In the genomic region with DNA sequence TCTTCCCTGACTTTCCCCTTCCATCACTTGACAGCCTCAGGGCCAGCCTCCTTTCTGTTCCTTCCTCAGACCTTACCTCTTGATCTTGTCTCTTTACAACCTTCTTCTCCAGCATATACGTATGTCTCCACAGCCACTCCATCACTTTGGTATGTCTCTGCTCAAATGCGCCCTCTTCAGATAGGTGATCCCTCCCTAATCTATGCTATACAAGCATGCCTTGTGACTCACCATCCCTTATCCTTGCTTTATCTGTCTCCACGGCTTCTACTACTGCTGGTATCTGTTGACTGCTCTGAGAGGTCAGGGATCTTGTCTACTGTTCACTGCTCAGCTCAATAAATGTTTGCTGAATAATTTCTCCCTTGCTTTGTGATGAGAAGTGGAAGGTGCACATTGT, we compare ENCODE assay signal across 12 cellular contexts. TPM values are rescaled to one million over a fixed set of nuclear protein-coding genes. Genes with fewer than 3 reads are reported as not detected.
A peak's percentile ranks its signal among the peaks of the same experiment; 100 is the strongest.
DNase-seq lines count a peak whose midpoint lies in the region; ATAC-seq, FAIRE-seq and TF ChIP-seq lines count a peak whose summit lies in the region.
"Had no signal": no experiment of that assay in that cellular context is flagged by ENCODE, and none has a peak within 500 bp of the region (broad histone marks: within the 10 kb centered on the region; RNA-seq: fewer than 3 reads in every experiment).

No MANE protein-coding gene starts in this region.

- no peak overlapping the region for H4K5ac ChIP-seq in H1 (ENCODE audit: insufficient read length, low read depth, low read length)

- H4K8ac ChIP-seq in H1 (ENCODE audit: extremely low read depth, insufficient read depth, low read length) = no peak overlapping the region

- no peak overlapping the region for H2BK120ac ChIP-seq in H1 (replicated peaks; ENCODE audit: low read depth, low read length)

- H3K4me1 ChIP-seq in OCI-LY3 (ENCODE audit: low read length) = peaks cover 17% of the 10 kb centered on the region
- H3K4me1 ChIP-seq in H1 (replicated peaks in 1 of 4; ENCODE audit: control insufficient read depth in 3 of 4, insufficient read depth in 4 of 4, low read length in 3 of 4) = no peaks in the 10 kb centered on the region

- no peaks in the 10 kb centered on the region for H3K9me3 ChIP-seq in OCI-LY3 (ENCODE audit: insufficient read depth, low read length)
- H3K9me3 ChIP-seq in H1 (ENCODE audit: insufficient read depth in 2 of 2, low read depth in 1 of 2, low read length in 1 of 2) = no peaks in the 10 kb centered on the region

- no peak overlapping the region for H2BK20ac ChIP-seq in H1 (ENCODE audit: low read length)

- TF ChIP-seq POLR2A in H1 (IDR thresholded peaks at IDR 0.05; ENCODE audit: control extremely low read depth in 1 of 2, low read depth in 2 of 2, low read length in 2 of 2) = no peak

- H3K4me3 ChIP-seq in OCI-LY3 (ENCODE audit: low read length) (no peak overlapping the region), H1 (ENCODE audit: extremely low read depth in 1 of 4, insufficient read depth in 2 of 4, low read depth in 3 of 4, low read length in 4 of 4) (no peak overlapping the region)

- H3K79me2 ChIP-seq in OCI-LY3 (ENCODE audit: low read length) (peaks cover 96% of the 10 kb centered on the region), H1 (ENCODE audit: control insufficient read depth in 1 of 2, insufficient read depth in 2 of 2, low read length in 2 of 2) (no peaks in the 10 kb centered on the region)

- H4K20me1 ChIP-seq in OCI-LY3 (ENCODE audit: insufficient read depth, low read length) (peaks cover 49% of the 10 kb centered on the region), H1 (replicated peaks in 1 of 2; ENCODE audit: control insufficient read depth in 1 of 2, insufficient read depth in 2 of 2, low read length in 2 of 2) (no peaks in the 10 kb centered on the region)

- no peak overlapping the region for H3K14ac ChIP-seq in H1 (ENCODE audit: insufficient read length)

- H3K23me2 ChIP-seq in H1 (ENCODE audit: low read depth, low read length) = no peaks in the 10 kb centered on the region

- peaks cover 87% of the 10 kb centered on the region for H3K4me1 Mint-ChIP-seq in activated T-cell treated with anti-CD3 and anti-CD28 coated beads, Interleukin-2, amount 50 U/mL, for 24 hours (ENCODE audit: low read depth)
- peaks cover 53 to 78% of the 10 kb centered on the region in 2 donors for H3K4me1 Mint-ChIP-seq in stimulated activated naive B cell treated with anti-CD40 and anti-IgM and Interleukin-4, amounts not matched to agents 10 μg/mL and 1 μg/mL and 100 μg/mL, for 72 hours

- H3K9ac ChIP-seq in OCI-LY3 (ENCODE audit: low read length) = no peak overlapping the region
- H3K9ac ChIP-seq in H1 (replicated peaks in 1 of 4; ENCODE audit: extremely low read depth in 1 of 4, low read depth in 3 of 4, low read length in 3 of 4) = no peak overlapping the region

- H3K56ac ChIP-seq in H1 (replicated peaks; ENCODE audit: insufficient read length, low read depth, low read length) = no peak overlapping the region

- H2AK5ac ChIP-seq in H1 (ENCODE audit: low read depth, low read length) = no peak overlapping the region

- no peak overlapping the region for H3K27ac ChIP-seq in OCI-LY3 (ENCODE audit: low read length)
- H3K27ac ChIP-seq in H1 (ENCODE audit: low read depth, low read length) = no peak overlapping the region

- peak in 1 of 2 experiments; percentile 21; a peak in 3 of 4 replicates for TF ChIP-seq RAD21 in H1 (IDR thresholded peaks at IDR 0.05 in 1 of 2, conservative IDR thresholded peaks at IDR 0.05 in 1 of 2; ENCODE audit: low read depth in 2 of 2, low read length in 2 of 2)

- H4K91ac ChIP-seq in H1 (replicated peaks; ENCODE audit: insufficient read length, low read length) = no peak overlapping the region

- peaks cover 23% of the 10 kb centered on the region for H3K9me3 Mint-ChIP-seq in activated T-cell treated with anti-CD3 and anti-CD28 coated beads, Interleukin-2, amount 50 U/mL, for 24 hours
- peaks cover 10 to 13% of the 10 kb centered on the region in 2 donors for H3K9me3 Mint-ChIP-seq in stimulated activated naive B cell treated with anti-CD40 and anti-IgM and Interleukin-4, amounts not matched to agents 10 μg/mL and 1 μg/mL and 100 μg/mL, for 72 hours

- no peaks in the 10 kb centered on the region for H3K27me3 Mint-ChIP-seq in activated T-cell treated with anti-CD3 and anti-CD28 coated beads, Interleukin-2, amount 50 U/mL, for 24 hours
- H3K27me3 Mint-ChIP-seq in stimulated activated naive B cell treated with anti-CD40 and anti-IgM and Interleukin-4, amounts not matched to agents 10 μg/mL and 1 μg/mL and 100 μg/mL, for 72 hours = no peaks in the 10 kb centered on the region
- H3K27me3 Mint-ChIP-seq: activated B cell treated with CpG ODN at 0.5 μM for 24 hours had no signal

- H3K79me1 ChIP-seq in H1 (ENCODE audit: low read depth, low read length) = no peaks in the 10 kb centered on the region; the same call in 1 of the 2 replicates

- no peak overlapping the region for H3K4me3 Mint-ChIP-seq in activated T-cell treated with anti-CD3 and anti-CD28 coated beads, Interleukin-2, amount 50 U/mL, for 24 hours
- no peak overlapping the region for H3K4me3 Mint-ChIP-seq in stimulated activated naive B cell treated with anti-CD40 and anti-IgM and Interleukin-4, amounts not matched to agents 10 μg/mL and 1 μg/mL and 100 μg/mL, for 72 hours
- H3K4me3 Mint-ChIP-seq: activated B cell treated with CpG ODN at 0.5 μM for 24 hours had no signal

- WGBS in H1 (ENCODE audit: extremely low coverage in 1 of 2, insufficient coverage in 1 of 2, insufficient read length in 1 of 2, insufficient replicate concordance in 2 of 2, low coverage in 1 of 2, low lambda C conversion rate in 2 of 2, missing lambda C conversion rate in 1 of 2), 2 experiments = 66% methylated on average over 3 of the region's 3 CpGs; no CpG with 5 or more reads in 1 of the 2 experiments

- H3K27ac Mint-ChIP-seq in activated T-cell treated with anti-CD3 and anti-CD28 coated beads, Interleukin-2, amount 50 U/mL, for 24 hours = peak overlapping the region; percentile 2
- peak overlapping the region; percentile 14 for H3K27ac Mint-ChIP-seq in stimulated activated naive B cell treated with anti-CD40 and anti-IgM and Interleukin-4, amounts not matched to agents 10 μg/mL and 1 μg/mL and 100 μg/mL, for 72 hours
- H3K27ac Mint-ChIP-seq: activated B cell treated with CpG ODN at 0.5 μM for 24 hours had no signal

- H3K23ac ChIP-seq in H1 (ENCODE audit: insufficient read length) = no peak overlapping the region

- peaks cover 49% of the 10 kb centered on the region for H3K36me3 ChIP-seq in OCI-LY3 (replicated peaks; ENCODE audit: low read depth, low read length)
- H3K36me3 ChIP-seq in H1 (ENCODE audit: control insufficient read depth in 2 of 4, insufficient read depth in 4 of 4, low read length in 3 of 4) = no peaks in the 10 kb centered on the region

- no peak overlapping the region for H3K18ac ChIP-seq in H1 (ENCODE audit: extremely low read depth, low read length)

- TF ChIP-seq CTCF in OCI-LY3 (IDR thresholded peaks at IDR 0.05; ENCODE audit: low read depth, low read length) (peak; percentile 14; the same call in 1 of the 2 replicates), H1 (IDR thresholded peaks at IDR 0.05; ENCODE audit: control extremely low read depth in 1 of 3, insufficient read depth in 1 of 3, low read depth in 1 of 3, low read length in 3 of 3) (peak in 1 of 3 experiments; percentile 50; a peak in 1 of 4 replicates)

- H3K4ac ChIP-seq in H1 (replicated peaks; ENCODE audit: insufficient read length, low read depth, low read length) = no peak overlapping the region

- no peak overlapping the region for H2BK12ac ChIP-seq in H1 (ENCODE audit: low read depth, low read length)

- H3K27me3 ChIP-seq in OCI-LY3 (ENCODE audit: low read depth, low read length) (no peaks in the 10 kb centered on the region), H1 (replicated peaks in 1 of 4; ENCODE audit: control insufficient read depth in 3 of 4, extremely low read depth in 1 of 4, insufficient read depth in 3 of 4, low read length in 3 of 4) (no peaks in the 10 kb centered on the region)

- peak; percentile 28 for FAIRE-seq in H1 (lab: Jason Lieb, UNC)

- no peak overlapping the region for H2AFZ ChIP-seq in OCI-LY3 (ENCODE audit: low read depth, low read length)
- no peak overlapping the region for H2AFZ ChIP-seq in H1 (ENCODE audit: low read length)

- peaks cover 78% of the 10 kb centered on the region for H3K36me3 Mint-ChIP-seq in activated T-cell treated with anti-CD3 and anti-CD28 coated beads, Interleukin-2, amount 50 U/mL, for 24 hours (ENCODE audit: low read depth)
- peaks cover 56 to 75% of the 10 kb centered on the region in 2 donors for H3K36me3 Mint-ChIP-seq in stimulated activated naive B cell treated with anti-CD40 and anti-IgM and Interleukin-4, amounts not matched to agents 10 μg/mL and 1 μg/mL and 100 μg/mL, for 72 hours

- ATAC-seq in stimulated activated naive B cell treated with anti-CD40 and anti-IgM and Interleukin-4, amounts not matched to agents 10 μg/mL and 1 μg/mL and 100 μg/mL, for 72 hours (replicated peaks) = no peak

- POLR2A ChIA-PET in H1 (lab: Charles Lee; ENCODE audit: partially characterized antibody) = interaction anchor here (1.5 kb wide), 1 partner anchor 9 kb away, joined by 3 read pairs; the partner anchor contains the start of gene ARAP2

- no peak for DNase-seq in activated T-cell treated with anti-CD3 and anti-CD28 coated beads, Interleukin-2, amount 50 U/mL, for 24 hours
- DNase-seq in activated T-cell treated with anti-CD3 and anti-CD28 coated beads, Interleukin-2, amount 50 U/mL, for 48 hours = no peak
- DNase-seq in H1 (ENCODE audit: low read depth in 1 of 2, low spot score in 2 of 2) = no peak
- no peak for DNase-seq in stimulated activated naive B cell treated with anti-CD40 and anti-IgM and Interleukin-4, amounts not matched to agents 10 μg/mL and 1 μg/mL and 100 μg/mL, for 72 hours
- no peak for DNase-seq in NCI-H128 (lab: John Stamatoyannopoulos, UW; ENCODE audit: unreplicated experiment)
- no peak for DNase-seq in activated gamma-delta T cell (lab: John Stamatoyannopoulos, UW)
- DNase-seq in effector CD4-positive, alpha-beta T cell = no peak
- DNase-seq: activated B cell treated with CpG ODN at 0.5 μM for 24 hours; activated naive CD4-positive, alpha-beta T cell treated with anti-CD3 and anti-CD28 coated beads, Interleukin-2, amount 50 U/mL, for 16 hours; NCI-H1417 had no signal

- no peak overlapping the region for H3K4me2 ChIP-seq in OCI-LY3 (ENCODE audit: low read length)
- H3K4me2 ChIP-seq in H1 (ENCODE audit: insufficient read depth in 1 of 2, low read depth in 2 of 2, low read length in 2 of 2) = no peak overlapping the region

- TF ChIP-seq EP300 in H1 (IDR thresholded peaks at IDR 0.05; ENCODE audit: borderline replicate concordance in 1 of 2, low read depth in 2 of 2, low read length in 2 of 2) = no peak

- H2BK5ac ChIP-seq in H1 (ENCODE audit: low read depth, low read length) = no peak overlapping the region

- CTCF ChIA-PET in H1 (lab: Charles Lee; ENCODE audit: partially characterized antibody) = interaction anchor here (1.0 kb wide), 1 partner anchor 23 kb away, joined by 3 read pairs; no protein-coding TSS in a partner anchor

- no peak overlapping the region for H2BK15ac ChIP-seq in H1 (ENCODE audit: low read length)

RNA-seq across cellular contexts. Expression of gene ARAP2, which starts 9.0 kb away (rescaled TPM):
- 0.96 and 2.3 TPM in 2 replicates for total RNA-seq in H1 (2021; fragmentation: NEBNext Ultra II Directional; extraction: Animal tissue kit (Norgen Biotek cat#: 25700))
- 0.08 and 0.15 TPM in 2 replicates for polyA plus RNA-seq in H1 (2011; rRNA removed)
- 0.17 TPM for polyA plus RNA-seq in H1 (2011; cell fraction: cytosol; rRNA removed)
- 0.47 TPM for polyA plus RNA-seq in H1 (2011; cell fraction: nucleus; rRNA removed)
- polyA plus RNA-seq in H1 (2012, experiment 1 of 2) = 0.20 to 1.2 TPM (median 0.30 TPM) in 4 replicates
- polyA plus RNA-seq in H1 (2012, experiment 2 of 2) = 0.03 TPM
- 0.47 TPM for polyA plus RNA-seq in H1 (2013, experiment 1 of 2)
- polyA plus RNA-seq in H1 (2013, experiment 2 of 2) = 0.40 TPM
- 0.73 and 2.0 TPM in 2 replicates for polyA minus RNA-seq in H1 (2011; rRNA and poly(A)+ RNA removed)
- 0.66 TPM for polyA minus RNA-seq in H1 (2011; cell fraction: cytosol; rRNA and poly(A)+ RNA removed)
- 4.2 TPM for polyA minus RNA-seq in H1 (2011; cell fraction: nucleus; rRNA and poly(A)+ RNA removed)

RNA-seq across cellular contexts. Expression of gene DTHD1, which starts 46.1 kb away (rescaled TPM):
- not detected in 2 replicates for total RNA-seq in H1 (2021; fragmentation: NEBNext Ultra II Directional; extraction: Animal tissue kit (Norgen Biotek cat#: 25700))
- polyA plus RNA-seq in H1 (2011; rRNA removed) = not detected in 2 replicates
- not detected for polyA plus RNA-seq in H1 (2011; cell fraction: cytosol; rRNA removed)
- polyA plus RNA-seq in H1 (2011; cell fraction: nucleus; rRNA removed) = not detected
- not detected in 4 replicates for polyA plus RNA-seq in H1 (2012, experiment 1 of 2)
- not detected for polyA plus RNA-seq in H1 (2012, experiment 2 of 2)
- not detected for polyA plus RNA-seq in H1 (2013, experiment 1 of 2)
- not detected for polyA plus RNA-seq in H1 (2013, experiment 2 of 2)
- not detected in 2 replicates for polyA minus RNA-seq in H1 (2011; rRNA and poly(A)+ RNA removed)
- not detected for polyA minus RNA-seq in H1 (2011; cell fraction: cytosol; rRNA and poly(A)+ RNA removed)
- polyA minus RNA-seq in H1 (2011; cell fraction: nucleus; rRNA and poly(A)+ RNA removed) = not detected
- total RNA-seq: activated B cell treated with CpG ODN at 0.5 μM for 24 hours had no signal
- polyA plus RNA-seq: neural cell had no signal
